8 cellular contexts compared by ENCODE assay signal in the genomic region with DNA sequence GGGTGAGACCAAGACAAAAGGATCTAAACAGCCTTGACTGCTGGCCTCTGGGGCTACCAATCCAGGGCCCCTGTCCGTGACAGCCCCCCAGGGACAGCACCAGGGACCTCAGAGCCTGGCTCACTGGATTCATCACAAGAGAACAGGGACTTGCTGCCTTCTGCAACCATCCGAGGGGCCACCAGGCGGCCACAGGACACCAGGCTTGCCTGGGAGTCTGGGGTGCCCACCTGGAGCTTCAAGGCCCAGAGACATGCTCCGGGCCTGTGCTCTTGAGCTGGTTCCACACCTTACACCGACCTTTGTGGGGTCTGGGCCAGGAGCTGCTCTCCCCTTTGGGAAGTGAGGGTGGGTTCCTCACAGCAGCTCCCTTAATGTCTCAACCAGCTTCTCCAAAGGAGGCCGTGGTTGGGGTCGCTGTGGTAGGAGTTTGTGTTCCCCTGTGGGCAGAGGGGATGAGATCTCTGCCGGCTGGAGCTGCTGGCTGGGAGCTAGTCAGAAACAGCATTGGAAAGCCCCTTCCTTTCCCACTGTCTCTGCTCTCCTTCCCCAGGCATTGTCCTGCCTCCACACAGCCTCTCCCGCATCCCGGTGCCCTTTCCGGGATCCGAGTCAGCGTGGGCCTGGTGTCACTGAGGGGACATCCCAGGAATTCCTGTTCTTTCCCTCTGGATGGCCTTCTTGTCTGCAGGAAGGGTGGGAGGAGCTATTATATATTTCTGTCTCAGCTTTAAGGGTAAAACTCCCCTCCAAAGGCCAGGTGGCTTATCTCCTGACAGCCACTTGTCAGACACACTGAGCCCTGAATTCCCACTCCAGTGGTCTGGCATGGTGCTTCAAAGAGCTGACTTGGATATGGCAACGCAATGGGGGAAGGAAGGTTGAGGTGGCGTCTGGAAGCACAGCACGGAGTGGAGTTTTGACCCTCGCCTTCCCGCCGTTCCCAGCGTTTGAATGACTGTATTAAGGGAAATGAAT. TPM values are rescaled to one million over a fixed set of nuclear protein-coding genes. Genes with fewer than 3 reads are reported as not detected.
DNase-seq lines count a peak whose midpoint lies in the region; ATAC-seq, FAIRE-seq and TF ChIP-seq lines count a peak whose summit lies in the region.

No MANE protein-coding gene starts in this region.

- no peak overlapping the region for H2AFZ ChIP-seq in GM12878 (ENCODE audit: control insufficient read depth, low read depth, low read length)

- intact Hi-C loops in GM12878 (cut with micrococcal nuclease; ENCODE audit: unreplicated experiment) = loop anchor here (5.0 kb wide), 1 partner anchor 240 kb away; no protein-coding TSS in a partner anchor

- H3K36me3 ChIP-seq in GM06990 (ENCODE audit: control insufficient read depth, insufficient read depth, low read length) (peaks cover 2% of the 10 kb centered on the region; the same call in 1 of the 2 replicates), GM12878 (ENCODE audit: control insufficient read depth in 2 of 2, insufficient read depth in 2 of 2, low read length in 1 of 2) (no peaks in the 10 kb centered on the region; a peak in 2 of 4 replicates)

- FAIRE-seq in GM12878 (lab: Jason Lieb, UNC) = no peak

- H3K9me3 Mint-ChIP-seq in mesothelial cell of epicardium = no peaks in the 10 kb centered on the region

- H3K4me3 ChIP-seq in GM06990 (replicated peaks; ENCODE audit: low read depth, low read length) (no peak overlapping the region), LNCaP clone FGC (ENCODE audit: low read depth, low read length) (no peak overlapping the region), GM12878 (no peak overlapping the region)

- no peaks in the 10 kb centered on the region for H3K79me2 ChIP-seq in GM12878 (ENCODE audit: control insufficient read depth, insufficient read depth, low read length)

- no peak overlapping the region for H3K27ac Mint-ChIP-seq in mesothelial cell of epicardium

- H3K9ac ChIP-seq in GM12878 (ENCODE audit: control insufficient read depth, insufficient read depth, low read length) = no peak overlapping the region

- H3K36me3 Mint-ChIP-seq in mesothelial cell of epicardium = peaks cover 1% of the 10 kb centered on the region

- no peak for TF ChIP-seq POLR2A in GM12878 (IDR thresholded peaks at IDR 0.05; ENCODE audit: low read depth, low read length)

- H3K4me1 Mint-ChIP-seq in mesothelial cell of epicardium = peaks cover 50% of the 10 kb centered on the region

- SMC1A ChIA-PET in GM12878 (lab: Charles Lee; ENCODE audit: uncharacterized antibody, unreplicated experiment) = interaction anchor here (0.7 to 5.2 kb wide), 23 partner anchors 9 to 401 kb away, joined by 3 to 75 read pairs (median 4); no protein-coding TSS in a partner anchor

- ATAC-seq in GM12878 = peak; percentile 88
- ATAC-seq in GM19324 (IDR thresholded peaks at IDR 0.05; ENCODE audit: low FRiP score, unreplicated experiment) = no peak

- no peak for TF ChIP-seq EP300 in GM12878 (IDR thresholded peaks at IDR 0.05; ENCODE audit: borderline replicate concordance in 1 of 2, control insufficient read depth in 1 of 2, low read depth in 2 of 2, low read length in 2 of 2)

- H3K27me3 ChIP-seq in GM06990 (replicated peaks; ENCODE audit: control insufficient read depth, insufficient read depth, low read length) = 0 out of 2 replicates have a peak, but pooled peaks cover 2% of the 10 kb centered on the region
- peaks cover 4 to 13% of the 10 kb centered on the region in 2 experiments for H3K27me3 ChIP-seq in GM12878 (replicated peaks in 1 of 2; ENCODE audit: control insufficient read depth in 2 of 2, insufficient read depth in 2 of 2, low read length in 1 of 2)

- peak; percentile 83 for TF ChIP-seq CTCF in GM06990 (IDR thresholded peaks at IDR 0.05; ENCODE audit: insufficient read depth, low read length, poor library complexity, severe bottlenecking)
- TF ChIP-seq CTCF in LNCaP clone FGC (IDR thresholded peaks at IDR 0.05; ENCODE audit: control insufficient read depth, extremely low read depth, insufficient read depth) = 0 out of 2 replicates have a peak, but pooled peaks have one; percentile 18
- TF ChIP-seq CTCF in GM12878 (IDR thresholded peaks at IDR 0.05 in 2 of 3, conservative IDR thresholded peaks at IDR 0.05 in 1 of 3; ENCODE audit: control insufficient read depth in 2 of 3, extremely low read depth in 1 of 3, insufficient read depth in 1 of 3, low read depth in 3 of 3, low read length in 3 of 3) = peak; percentile 48 to 70 (median 52)
- peak; percentile 33 for TF ChIP-seq CTCF in mesothelial cell of epicardium (IDR thresholded peaks at IDR 0.05; ENCODE audit: unreplicated experiment)

- no peak overlapping the region for H3K4me3 Mint-ChIP-seq in mesothelial cell of epicardium

- H3K27ac ChIP-seq in GM12878 (ENCODE audit: control insufficient read depth, insufficient read depth) = no peak overlapping the region

- H4K20me1 ChIP-seq in GM12878 (ENCODE audit: control insufficient read depth, insufficient read depth) = no peaks in the 10 kb centered on the region

- H3K4me1 ChIP-seq in GM12878 (ENCODE audit: control insufficient read depth, insufficient read depth, low read length) = peaks cover 6% of the 10 kb centered on the region

- H3K9me3 ChIP-seq in GM12878 (replicated peaks; ENCODE audit: control insufficient read depth, insufficient read depth, low read length) = no peaks in the 10 kb centered on the region

- BruUV-seq in GM12878 (replicated peaks; lab: Mats Ljungman, UMichigan) = no TSS peak

- H3K27me3 Mint-ChIP-seq in mesothelial cell of epicardium (ENCODE audit: low read depth) = peaks cover 48% of the 10 kb centered on the region

- H3K4me2 ChIP-seq in GM12878 (ENCODE audit: control insufficient read depth, insufficient read depth) = no peak overlapping the region

- TF ChIP-seq RAD21 in GM12878 (IDR thresholded peaks at IDR 0.05; ENCODE audit: insufficient read depth, low read depth, low read length) = peak; percentile 69

- RAD21 ChIA-PET in GM12878 (lab: Charles Lee; ENCODE audit: unreplicated experiment) = interaction anchor here (0.5 to 3.0 kb wide), 23 partner anchors 9 to 401 kb away, joined by 3 to 55 read pairs (median 4); a partner anchor contains a TSS

- DNase-seq in GM06990 (ENCODE audit: extremely low read depth, insufficient read length) (no peak), LNCaP clone FGC (ENCODE audit: low read depth) (no peak), GM12878 (ENCODE audit: low read depth, low spot score) (no peak), mesothelial cell of epicardium (ENCODE audit: low spot score in 2 of 2, unreplicated experiment in 2 of 2) (no peak), Kasumi-1 (lab: John Stamatoyannopoulos, UW) (no peak), NCI-H2196 treated with DMSO at 0.1 percent for 48 hours (lab: John Stamatoyannopoulos, UW; ENCODE audit: unreplicated experiment) (no peak), NCI-H345 (lab: John Stamatoyannopoulos, UW) (no peak)

- WGBS in GM12878 (ENCODE audit: insufficient coverage, insufficient replicate concordance, low lambda C conversion rate, missing lambda C conversion rate) = 53% methylated on average over 20 of the region's 20 CpGs

- POLR2A ChIA-PET in GM12878 (lab: Charles Lee) = interaction anchor here (0.8 to 2.9 kb wide), 5 partner anchors 9 to 231 kb away, joined by 3 to 14 read pairs (median 5); no protein-coding TSS in a partner anchor

- in situ Hi-C loops in GM12878 (cut with MboI) = no loop called here

- CTCF ChIA-PET in GM12878 (lab: Yijun Ruan, JAX) = interaction anchor here (0.6 to 6.6 kb wide), 32 partner anchors 10 to 263 kb away, joined by 3 to 75 read pairs (median 4); no protein-coding TSS in a partner anchor

TF ChIP-seq in GM12878, 131 proteins besides CTCF, POLR2A, EP300 and RAD21 (continues in another document):
- 0 out of 2 replicates have a peak, but pooled peaks have one; percentile 12 for TF ChIP-seq EED (IDR thresholded peaks at IDR 0.05; ENCODE audit: low read depth)
- no peak for TF ChIP-seq ESRRA (IDR thresholded peaks at IDR 0.05; ENCODE audit: low read length)
- no peak for TF ChIP-seq JUNB (IDR thresholded peaks at IDR 0.05)
- 0 out of 2 replicates have a peak, but pooled peaks have one; percentile 39 for TF ChIP-seq TCF12 (IDR thresholded peaks at IDR 0.05; ENCODE audit: low read depth, low read length)
- no peak for TF ChIP-seq ZNF24 (IDR thresholded peaks at IDR 0.05)

RNA-seq across cellular contexts. Expression of a gene that starts 5.1 kb away (rescaled TPM):
- total RNA-seq in GM12878 (2013; cell fraction: nucleolus; rRNA removed) = 83.0 and 91.1 TPM in 2 replicates
- total RNA-seq in GM12878 (2014; rRNA removed) = 9.9 and 10.7 TPM in 2 replicates
- 6.4 and 7.1 TPM in 2 replicates for total RNA-seq in GM12878 (2014; rRNA removed; fragmentation: Illumina TruSeq; extraction: Trizol)
- total RNA-seq in GM12878 (2021) = 11.4 and 15.6 TPM in 2 replicates
- polyA plus RNA-seq in GM12878 (2011; ENCODE audit: low read depth) = 6.3 TPM
- polyA plus RNA-seq in GM12878 (2011; rRNA removed) = 18.9 and 23.5 TPM in 2 replicates
- 13.4 and 15.6 TPM in 2 replicates for polyA plus RNA-seq in GM12878 (2011; cell fraction: cytosol; rRNA removed)
- 121 and 135 TPM in 2 replicates for polyA plus RNA-seq in GM12878 (2011; cell fraction: nucleus; rRNA removed)
- 5.7 and 13.3 TPM in 2 replicates for polyA plus RNA-seq in GM12878 (2012)
- 7.7 and 11.8 TPM in 2 replicates for polyA plus RNA-seq in GM12878 (2014; fragmentation: Illumina TruSeq; extraction: Trizol)
- 1 to 10 TPM; 1.8 to 2.6 TPM for polyA plus RNA-seq in GM12878 (2014; fragmentation: Nextera tagmentation; extraction: Ambion mirVana)
- 15.7 and 19.8 TPM in 2 replicates for polyA plus RNA-seq in GM12878 (2014; rRNA removed)
- polyA plus RNA-seq in GM12878 (2016; fragmentation: Nextera tagmentation; extraction: Ambion mirVana) = 1 to 10 TPM; 3.8 to 7.0 TPM
- 9.6 and 21.2 TPM in 2 replicates for polyA minus RNA-seq in GM12878 (2011; rRNA and poly(A)+ RNA removed)
- polyA minus RNA-seq in GM12878 (2011; cell fraction: cytosol; rRNA and poly(A)+ RNA removed) = 4.7 and 7.6 TPM in 2 replicates
- polyA minus RNA-seq in GM12878 (2011; cell fraction: nucleus; rRNA and poly(A)+ RNA removed) = 34.9 and 47.5 TPM in 2 replicates
- total RNA-seq in mesothelial cell of epicardium = 10.6 to 10.9 TPM (median 10.6 TPM) in 3 replicates

Comparison
In these comparisons a context has a peak if more than half of its experiments do, and no peak if none do; other contexts are left out.
1. CTCF ChIP-seq: peak in every context shown above with its lines; median percentile 83 in GM06990; 52 in GM12878; 33 in mesothelial cell of epicardium; 18 in LNCaP clone FGC.